ENCODE assay signal across 8 cellular contexts in the genomic region with DNA sequence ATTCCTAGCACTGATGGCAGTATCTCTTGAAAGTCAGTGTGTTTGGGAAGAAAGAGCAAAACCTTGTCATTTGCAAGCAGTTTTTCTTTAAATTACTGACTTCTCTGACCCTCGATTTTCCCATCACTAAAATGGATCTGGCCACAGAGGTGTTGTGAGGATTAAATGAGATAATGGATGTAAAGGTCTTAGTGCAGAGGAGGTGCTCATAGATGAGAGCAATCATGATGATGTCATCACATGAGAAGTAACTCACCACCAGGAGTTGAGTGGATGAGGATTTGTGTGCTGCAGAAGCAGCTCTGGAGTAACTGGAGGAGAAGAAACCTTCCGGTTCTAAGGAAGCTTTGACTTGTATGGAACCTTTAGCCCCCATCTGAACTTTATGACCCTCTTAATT. TPM values are rescaled to one million over a fixed set of nuclear protein-coding genes. Genes with fewer than 3 reads are reported as not detected.
"Had no signal": no experiment of that assay in that cellular context is flagged by ENCODE, and none has a peak within 500 bp of the region (broad histone marks: within the 10 kb centered on the region; RNA-seq: fewer than 3 reads in every experiment).

No MANE protein-coding gene starts in this region.

- H2AFZ ChIP-seq: GM23248 had no signal

- H3K9ac ChIP-seq: GM23248 had no signal

- H3K27ac ChIP-seq: GM23248 had no signal

- H3K4me3 ChIP-seq: GM23248 had no signal

- DNase-seq: GOT3, H7, HCEC 1CT, HFFc6, KG1 had no signal

- FAIRE-seq: HTR-8/SVneo had no signal

RNA-seq across cellular contexts. Expression of a gene that starts 30.6 kb away (rescaled TPM):
- polyA plus RNA-seq: IgD-negative memory B cell had no signal
